Comparison of ENCODE assay signal across 9 cellular contexts in the genomic region with DNA sequence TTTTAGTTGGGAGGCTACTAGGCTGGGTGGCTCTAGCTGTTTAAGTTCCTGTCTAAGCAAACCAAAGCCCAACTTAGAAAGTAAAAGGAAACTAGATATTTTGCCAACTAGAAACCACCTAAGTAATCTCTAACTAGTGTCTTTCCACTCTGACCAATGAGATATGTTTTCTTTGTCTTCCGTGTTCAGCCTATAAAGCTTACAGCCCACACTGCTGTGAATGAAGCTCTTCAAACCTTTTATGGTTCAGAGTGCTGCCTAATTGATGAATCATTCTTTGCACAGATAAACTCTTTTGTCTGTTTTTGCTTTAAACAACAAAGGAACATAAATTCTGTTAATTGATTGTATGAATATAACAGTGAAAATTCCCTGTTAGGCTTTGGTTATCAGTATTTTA.
DNase-seq lines count a peak whose midpoint lies in the region; ATAC-seq, FAIRE-seq and TF ChIP-seq lines count a peak whose summit lies in the region.
"Had no signal": no experiment of that assay in that cellular context is flagged by ENCODE, and none has a peak within 500 bp of the region (broad histone marks: within the 10 kb centered on the region; RNA-seq: fewer than 3 reads in every experiment).

No MANE protein-coding gene starts in this region.

- peak overlapping the region; percentile 48 for H3K4me2 ChIP-seq in keratinocyte (ENCODE audit: control insufficient read depth, extremely low read depth, insufficient read depth, low read depth, low read length)

- no peaks in the 10 kb centered on the region for H3K9me3 Mint-ChIP-seq in CD8-positive, alpha-beta T cell

- H2AFZ ChIP-seq in keratinocyte (ENCODE audit: control insufficient read depth, low read length), result peak overlapping the region; percentile 38

- H4K20me1 ChIP-seq in keratinocyte (ENCODE audit: control insufficient read depth, extremely low read depth, insufficient read depth, low read length), result no peaks in the 10 kb centered on the region

- peaks cover 74% of the 10 kb centered on the region for H3K4me1 Mint-ChIP-seq in CD8-positive, alpha-beta T cell (ENCODE audit: low read depth)

- no peak overlapping the region for H3K4me3 ChIP-seq in CD8-positive, alpha-beta T cell (ENCODE audit: low read depth, low read length)
- H3K4me3 ChIP-seq in keratinocyte (ENCODE audit: control insufficient read depth in 2 of 3, extremely low read depth in 1 of 3, insufficient read depth in 2 of 3, low read depth in 1 of 3, low read length in 3 of 3), result no peak overlapping the region

- TF ChIP-seq CTCF in CD8-positive, alpha-beta T cell (IDR thresholded peaks at IDR 0.05), result no peak
- no peak for TF ChIP-seq CTCF in keratinocyte (optimal IDR thresholded peaks at IDR 0.05 in 1 of 3, IDR thresholded peaks at IDR 0.05 in 1 of 3, conservative IDR thresholded peaks at IDR 0.05 in 1 of 3; ENCODE audit: extremely low read depth in 1 of 3, insufficient read depth in 2 of 3, low read length in 3 of 3)

- H3K9me1 ChIP-seq in keratinocyte (ENCODE audit: control insufficient read depth, extremely low read depth, insufficient read depth, low read length), result no peaks in the 10 kb centered on the region

- no peaks in the 10 kb centered on the region for H3K9me3 ChIP-seq in CD8-positive, alpha-beta T cell (ENCODE audit: low read length)
- no peaks in the 10 kb centered on the region for H3K9me3 ChIP-seq in keratinocyte (ENCODE audit: control insufficient read depth, low read depth, low read length)

- no peaks in the 10 kb centered on the region for H3K27me3 ChIP-seq in CD8-positive, alpha-beta T cell (ENCODE audit: insufficient read depth, low read length)
- H3K27me3 ChIP-seq in keratinocyte (ENCODE audit: control insufficient read depth, extremely low read depth, insufficient read depth, low read length), result no peaks in the 10 kb centered on the region

- no peaks in the 10 kb centered on the region for H3K27me3 Mint-ChIP-seq in CD8-positive, alpha-beta T cell (ENCODE audit: low read depth)

- no peak overlapping the region for H3K4me3 Mint-ChIP-seq in CD8-positive, alpha-beta T cell

- intact Hi-C loops in CD8-positive, alpha-beta T cell (cut with DNase I, micrococcal nuclease), result no loop called here

- H3K27ac Mint-ChIP-seq in CD8-positive, alpha-beta T cell, result peak overlapping the region; percentile 23

- H3K79me2 ChIP-seq in keratinocyte (ENCODE audit: control insufficient read depth, insufficient read depth, low read length), result no peaks in the 10 kb centered on the region

- POLR2A ChIA-PET in CD8-positive, alpha-beta T cell (lab: Charles Lee), result no interaction called here

- peak; percentile 91 for ATAC-seq in CD8-positive, alpha-beta T cell
- ATAC-seq in GM21515 (IDR thresholded peaks at IDR 0.05; ENCODE audit: unreplicated experiment), result no peak

- H3K27ac ChIP-seq in CD8-positive, alpha-beta T cell (ENCODE audit: low read depth, low read length), result no peak overlapping the region
- H3K27ac ChIP-seq in keratinocyte (ENCODE audit: control insufficient read depth, insufficient read depth, low read length), result peak overlapping the region; percentile 13

- CTCF ChIA-PET in CD8-positive, alpha-beta T cell (lab: Charles Lee), result interaction anchor here (0.7 kb wide), 1 partner anchor 9 kb away, joined by 3 read pairs; no protein-coding TSS in a partner anchor

- dilution Hi-C loops in keratinocyte (cut with MboI; ENCODE audit: extremely low pct_ligation_motif_present, low sequenced_read_pairs), result no loop called here

- H3K9ac ChIP-seq in keratinocyte (ENCODE audit: control insufficient read depth, extremely low read depth, insufficient read depth, low read length), result no peak overlapping the region

- FAIRE-seq in keratinocyte (lab: Jason Lieb, UNC), result peak; percentile 49

- DNase-seq in CD8-positive, alpha-beta T cell, result no peak
- DNase-seq in H4 (ENCODE audit: low spot score), result peak; percentile 63
- peak; percentile 65 for DNase-seq in SW480 (ENCODE audit: low spot score)
- DNase-seq in keratinocyte (ENCODE audit: low read depth, low spot score), result no peak
- DNase-seq in central memory CD4-positive, alpha-beta T cell, result no peak
- no peak for DNase-seq in T1000 (lab: John Stamatoyannopoulos, UW)
- DNase-seq in hepatic stellate cell (ENCODE audit: low spot score), result no peak
- DNase-seq: aorta had no signal

- H3K4me1 ChIP-seq in CD8-positive, alpha-beta T cell (ENCODE audit: insufficient read depth, low read length), result peaks cover 17% of the 10 kb centered on the region
- no peaks in the 10 kb centered on the region for H3K4me1 ChIP-seq in keratinocyte (ENCODE audit: control insufficient read depth, extremely low read depth, insufficient read depth, low read length)

- no peaks in the 10 kb centered on the region for H3K36me3 ChIP-seq in CD8-positive, alpha-beta T cell (ENCODE audit: insufficient read depth, low read length)
- no peaks in the 10 kb centered on the region for H3K36me3 ChIP-seq in keratinocyte (ENCODE audit: control insufficient read depth in 2 of 2, extremely low read depth in 1 of 2, insufficient read depth in 2 of 2, low read length in 2 of 2)

- peaks cover 41% of the 10 kb centered on the region for H3K36me3 Mint-ChIP-seq in CD8-positive, alpha-beta T cell

Comparison
In these comparisons a context has a peak if more than half of its experiments do, and no peak if none do; other contexts are left out.
1. DNase-seq: peak in H4 (single experiment) and SW480 (single experiment); none in CD8-positive, alpha-beta T cell (0 of 7), keratinocyte (single experiment), central memory CD4-positive, alpha-beta T cell (single experiment), T1000 (single experiment) and hepatic stellate cell (single experiment).